8 cellular contexts compared by ENCODE assay signal in the genomic region with DNA sequence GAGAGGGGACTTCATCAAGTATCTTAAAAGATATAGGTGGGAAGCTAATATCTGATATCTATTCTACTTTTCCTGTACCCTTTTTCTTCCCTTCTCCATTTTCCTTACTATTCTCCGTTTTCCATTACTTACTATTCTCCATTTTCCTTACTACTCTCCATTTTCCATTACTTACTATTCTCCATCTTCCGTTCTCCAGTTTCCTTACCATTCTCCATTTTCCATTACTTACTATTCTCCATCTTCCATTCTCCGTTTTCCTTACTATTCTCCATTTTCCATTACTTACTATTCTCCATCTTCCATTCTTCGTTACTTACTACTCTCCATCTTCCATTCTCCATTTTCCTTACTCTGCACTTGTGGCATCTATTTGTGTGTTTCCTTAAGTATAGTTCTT. TPM values are rescaled to one million over a fixed set of nuclear protein-coding genes. Genes with fewer than 3 reads are reported as not detected.
"Had no signal": no experiment of that assay in that cellular context is flagged by ENCODE, and none has a peak within 500 bp of the region (broad histone marks: within the 10 kb centered on the region; RNA-seq: fewer than 3 reads in every experiment).

No MANE protein-coding gene starts in this region.

- FAIRE-seq: H1, H54, HTR-8/SVneo had no signal

- DNase-seq: H9, HCEC 1CT, KG1 had no signal

- H3K4me2 ChIP-seq: GM23338 had no signal

- H3K36me3 Mint-ChIP-seq: IgD-negative memory B cell had no signal

- H2AFZ ChIP-seq: GM23338 had no signal

- H3K4me3 ChIP-seq: GM23338 had no signal

- H3K4me1 Mint-ChIP-seq: GM23338, H9, IgD-negative memory B cell had no signal

- H3K4me3 Mint-ChIP-seq: GM23338, H9, IgD-negative memory B cell had no signal

- ATAC-seq: GM23338 had no signal

- H3K27ac Mint-ChIP-seq: GM23338, H9, IgD-negative memory B cell had no signal

RNA-seq across cellular contexts. Expression of a gene that starts 39.3 kb away (rescaled TPM):
- total RNA-seq: GM23338, H1, H9 had no signal
